ENCODE assay signal across 8 cellular contexts in genomic region chr16:11914759-11915643, GRCh38. TPM values are rescaled to one million over a fixed set of nuclear protein-coding genes. Genes with fewer than 3 reads are reported as not detected.
DNase-seq lines count a peak whose midpoint lies in the region; ATAC-seq, FAIRE-seq and TF ChIP-seq lines count a peak whose summit lies in the region.

No MANE protein-coding gene starts in this region.

- H3K4me1 ChIP-seq in astrocyte (ENCODE audit: insufficient read depth, low read length) (peaks cover 20% of the 10 kb centered on the region), iPS DF 6.9 (ENCODE audit: control insufficient read depth, insufficient read depth, low read length) (peaks cover 7% of the 10 kb centered on the region; the same call in 1 of the 2 replicates), sigmoid colon (peaks cover 0 to 51% (median 50%) of the 10 kb centered on the region in 4 donors)

- peak overlapping the region; percentile 85 for H3K27ac ChIP-seq in astrocyte (ENCODE audit: low read depth, low read length)
- H3K27ac ChIP-seq in iPS DF 6.9 (ENCODE audit: low read length) = no peak overlapping the region
- peak overlapping the region; percentile 95 to 98 (median 97) for H3K27ac ChIP-seq in sigmoid colon

- no CpG with 5 or more reads among the region's 97 CpGs for WGBS in iPS DF 6.9 (ENCODE audit: insufficient coverage, insufficient read length)
- 0% methylated on average over 97 of the region's 97 CpGs for WGBS in sigmoid colon, 2 donors

- H3K9me3 ChIP-seq in astrocyte (ENCODE audit: insufficient read depth, low read depth, low read length) (no peaks in the 10 kb centered on the region), iPS DF 6.9 (ENCODE audit: control insufficient read depth, insufficient read depth, low read length) (no peaks in the 10 kb centered on the region), sigmoid colon (no peaks in the 10 kb centered on the region)

- no peak for TF ChIP-seq EP300 in sigmoid colon (IDR thresholded peaks at IDR 0.05)

- H3K4me1 Mint-ChIP-seq in T-cell (peaks cover 33 to 44% (median 41%) of the 10 kb centered on the region in 3 donors), astrocyte (ENCODE audit: low read depth, unreplicated experiment) (peaks cover 28% of the 10 kb centered on the region)

- peak; percentile 32 for ATAC-seq in GM19035 (IDR thresholded peaks at IDR 0.05; ENCODE audit: unreplicated experiment)
- ATAC-seq in HG03280 (IDR thresholded peaks at IDR 0.05; ENCODE audit: unreplicated experiment) = peak; percentile 30
- ATAC-seq in T-cell (replicated peaks in 1 of 4) = peak in 3 of 4 experiments; percentile 1 to 14 (median 8)

- H3K27me3 Mint-ChIP-seq in T-cell (no peaks in the 10 kb centered on the region), astrocyte (ENCODE audit: low read depth, unreplicated experiment) (no peaks in the 10 kb centered on the region)

- no peak for TF ChIP-seq CTCF in BJ (IDR thresholded peaks at IDR 0.05; ENCODE audit: insufficient read depth, low read depth, low read length)
- no peak for TF ChIP-seq CTCF in astrocyte (IDR thresholded peaks at IDR 0.05; ENCODE audit: insufficient read depth, low read depth, low read length)
- no peak for TF ChIP-seq CTCF in sigmoid colon (IDR thresholded peaks at IDR 0.05)

- H2AFZ ChIP-seq in astrocyte (ENCODE audit: low read depth, low read length) = peak overlapping the region; percentile 74

- H3K4me2 ChIP-seq in astrocyte (ENCODE audit: low read length) = peak overlapping the region; percentile 95

- POLR2A ChIA-PET in BJ (lab: Charles Lee) (no interaction called here), T-cell (lab: Charles Lee) (interaction anchor here (0.6 to 1.6 kb wide), 8 partner anchors 8 to 659 kb away, joined by 3 to 6 read pairs (median 4); partner anchors contain the start of gene ZC3H7A (in 1 of the 2))

- no peak for FAIRE-seq in astrocyte (lab: Jason Lieb, UNC)

- intact Hi-C loops in sigmoid colon (cut with DNase I) = loop anchor here (1.0 to 5.0 kb wide), 3 partner anchors 118 to 973 kb away; partner anchors contain the start of genes CLEC16A, DEXI, TXNDC11 and ZC3H7A

- H3K27ac Mint-ChIP-seq in T-cell (peak overlapping the region; percentile 85 to 91), astrocyte (ENCODE audit: unreplicated experiment) (peak overlapping the region; percentile 66)

- DNase-seq in BJ (ENCODE audit: low read depth) (no peak), T-cell (peak in 30 of 34 experiments; percentile 1 to 42 (median 18)), astrocyte (ENCODE audit: low read depth) (peak; percentile 14), iPS DF 6.9 (ENCODE audit: low read depth, low spot score) (no peak), sigmoid colon (peak; percentile 70), NCI-H1694 treated with DMSO at 0.1 percent for 48 hours (lab: John Stamatoyannopoulos, UW) (no peak)

- H3K27me3 ChIP-seq in BJ (ENCODE audit: control insufficient read depth, insufficient read depth, low read length) (no peaks in the 10 kb centered on the region), astrocyte (ENCODE audit: insufficient read depth, low read length) (peaks cover 4% of the 10 kb centered on the region), iPS DF 6.9 (ENCODE audit: control insufficient read depth, insufficient read depth, low read length) (no peaks in the 10 kb centered on the region), sigmoid colon (no peaks in the 10 kb centered on the region)

- peak overlapping the region; percentile 89 to 93 (median 90) for H3K4me3 Mint-ChIP-seq in T-cell
- peak overlapping the region; percentile 98 for H3K4me3 Mint-ChIP-seq in astrocyte (ENCODE audit: unreplicated experiment)

- H3K4me3 ChIP-seq in BJ (ENCODE audit: low read depth, low read length) (peak overlapping the region; percentile 60), astrocyte (ENCODE audit: insufficient read depth, low read depth, low read length) (peak overlapping the region; percentile 84), iPS DF 6.9 (ENCODE audit: low read length) (peak overlapping the region; percentile 89), sigmoid colon (peak overlapping the region; percentile 71 to 98 (median 90))

- peaks cover 46% of the 10 kb centered on the region for H4K20me1 ChIP-seq in astrocyte (ENCODE audit: insufficient read depth, low read length)

- no peak for TF ChIP-seq POLR2A in sigmoid colon (IDR thresholded peaks at IDR 0.05)

- H3K36me3 ChIP-seq in BJ (ENCODE audit: control insufficient read depth, insufficient read depth, low read length) = no peaks in the 10 kb centered on the region
- H3K36me3 ChIP-seq in astrocyte (ENCODE audit: insufficient read depth, low read length) = no peaks in the 10 kb centered on the region
- peaks cover 3% of the 10 kb centered on the region; the same call in 1 of the 2 replicates for H3K36me3 ChIP-seq in iPS DF 6.9 (ENCODE audit: control insufficient read depth, insufficient read depth, low read length)
- no peaks in the 10 kb centered on the region for H3K36me3 ChIP-seq in sigmoid colon

- CTCF ChIA-PET in BJ (lab: Yijun Ruan, JAX) = interaction anchor here (0.6 kb wide), 1 partner anchor 105 kb away, joined by 3 read pairs; no protein-coding TSS in a partner anchor
- CTCF ChIA-PET in T-cell (lab: Charles Lee) = interaction anchor here in 1 of 2 donors (0.9 to 1.5 kb wide), 3 partner anchors 21 to 659 kb away, joined by 3 to 4 read pairs (median 3); partner anchors contain the start of gene SOCS1

- H3K79me2 ChIP-seq in astrocyte (ENCODE audit: insufficient read depth, low read length) = peaks cover 55% of the 10 kb centered on the region

- peak overlapping the region; percentile 96 for H3K9ac ChIP-seq in astrocyte (ENCODE audit: low read length)

- H3K36me3 Mint-ChIP-seq in T-cell = no peaks in the 10 kb centered on the region
- no peaks in the 10 kb centered on the region for H3K36me3 Mint-ChIP-seq in astrocyte (ENCODE audit: low read depth, unreplicated experiment)

- H3K9me3 Mint-ChIP-seq in T-cell (no peaks in the 10 kb centered on the region), astrocyte (ENCODE audit: unreplicated experiment) (no peaks in the 10 kb centered on the region)

RNA-seq across cellular contexts. Expression of gene GSPT1, which starts 0.8 kb away (rescaled TPM):
- 39.3 and 92.3 TPM in 2 replicates for polyA plus RNA-seq in BJ (2011; rRNA removed)
- 30.0 and 33.4 TPM in 2 replicates for polyA minus RNA-seq in BJ (2011; rRNA and poly(A)+ RNA removed)
- total RNA-seq in T-cell = 100 to 1,000 TPM in 2 of 5 donors, 10 to 100 TPM in 3; 84.2 to 166 (median 92.5) TPM
- 165 and 173 TPM in 2 replicates for total RNA-seq in astrocyte
- total RNA-seq in sigmoid colon = 10 to 100 TPM; 51.8 to 73.5 (median 52.3) TPM
- polyA plus RNA-seq in sigmoid colon = 10 to 100 TPM; 43.8 to 55.3 (median 51.1) TPM

RNA-seq across cellular contexts. Expression of gene NPIPB2, which starts 26.8 kb away (rescaled TPM):
- 6.4 and 8.9 TPM in 2 replicates for polyA plus RNA-seq in BJ (2011; rRNA removed)
- 4.9 and 7.2 TPM in 2 replicates for polyA minus RNA-seq in BJ (2011; rRNA and poly(A)+ RNA removed)
- total RNA-seq in T-cell = 10 to 100 TPM; 14.6 to 23.1 (median 19.5) TPM
- 7.8 and 10.3 TPM in 2 replicates for total RNA-seq in astrocyte
- 10 to 100 TPM in 1 of 4 donors, 1 to 10 TPM in 3; 1.6 to 36.8 (median 2.9) TPM for total RNA-seq in sigmoid colon
- polyA plus RNA-seq in sigmoid colon = 1 to 10 TPM; 2.3 to 9.6 (median 3.0) TPM

RNA-seq across cellular contexts. Expression of gene TNFRSF17, which starts 50.0 kb away (rescaled TPM):
- polyA plus RNA-seq in BJ (2011; rRNA removed) (not detected in 2 replicates), sigmoid colon (1 to 10 TPM; 1.8 to 3.8 (median 1.8) TPM)
- not detected in 2 replicates for polyA minus RNA-seq in BJ (2011; rRNA and poly(A)+ RNA removed)
- total RNA-seq in T-cell (1 to 10 TPM in 2 of 5 donors, under 1 TPM in 3; 0.41 to 1.4 (median 0.82) TPM), astrocyte (not detected in 2 replicates), sigmoid colon (not detected)

Comparison
In these comparisons a context has a peak if more than half of its experiments do, and no peak if none do; other contexts are left out.
1. DNase-seq: peak in T-cell (30 of 34), astrocyte (single experiment) and sigmoid colon (single experiment); none in BJ (single experiment), iPS DF 6.9 (single experiment) and NCI-H1694 treated with DMSO at 0.1 percent for 48 hours (single experiment).
2. Peak in every context shown above with its lines, with median percentiles within 50 percentile points of each other: H3K4me3 ChIP-seq and ATAC-seq.